In the genomic region with DNA sequence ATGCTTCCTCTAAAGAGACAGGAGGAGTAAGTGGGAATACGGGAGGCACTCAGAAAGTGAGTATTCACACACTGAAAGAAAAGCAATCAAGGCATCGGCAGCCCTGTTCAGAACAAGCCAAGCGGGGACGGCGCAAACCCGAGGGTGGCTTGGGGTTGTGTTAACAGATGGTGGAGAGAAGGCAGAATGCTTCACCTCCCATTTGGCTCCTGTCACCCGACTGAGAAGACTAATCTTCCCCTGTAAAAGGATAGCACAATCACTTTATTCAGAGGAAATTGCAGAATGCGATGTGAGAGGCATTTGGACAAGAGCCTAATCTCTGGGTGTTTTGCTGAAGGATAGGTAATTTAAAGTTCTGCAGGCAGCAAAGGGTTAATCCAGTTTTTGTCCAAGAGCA, we compare ENCODE assay signal across 14 cellular contexts.
A peak's percentile ranks its signal among the peaks of the same experiment; 100 is the strongest.
DNase-seq lines count a peak whose midpoint lies in the region; ATAC-seq lines count a peak whose summit lies in the region.
"Had no signal": no experiment of that assay in that cellular context is flagged by ENCODE, and none has a peak within 500 bp of the region (broad histone marks: within the 10 kb centered on the region; RNA-seq: fewer than 3 reads in every experiment).

No MANE protein-coding gene starts in this region.

- peak; percentile 3 for DNase-seq in NCI-H2227 (lab: John Stamatoyannopoulos, UW; ENCODE audit: unreplicated experiment)
- no peak for DNase-seq in NCI-H2227 treated with DMSO at 0.1 percent for 48 hours (lab: John Stamatoyannopoulos, UW)
- peak; percentile 48 for DNase-seq in NCI-H524 treated with DMSO at 0.1 percent for 48 hours (lab: John Stamatoyannopoulos, UW)
- DNase-seq in cerebellum (ENCODE audit: low spot score): peak; percentile 82
- DNase-seq in activated CD8-positive, alpha-beta memory T cell treated with anti-CD3 and anti-CD28 coated beads, Interleukin-2, amount 10 ng/mL, durations not matched to agents 7 days and 5 days: no peak
- no peak for DNase-seq in NCI-H1930 (lab: John Stamatoyannopoulos, UW)
- no peak for DNase-seq in stimulated activated CD4-positive, alpha-beta T cell treated with anti-CD3 and anti-CD28 coated beads, Interleukin-4, amount 100 ng/mL, for 1 hour
- DNase-seq: CD4-positive, alpha-beta memory T cell; KG1; NCI-H1105 treated with DMSO at 0.1 percent for 48 hours; NCI-H187 treated with DMSO at 0.1 percent for 48 hours; NCI-H526 treated with DMSO at 0.1 percent for 48 hours; NK-92 treated with Interleukin-12 subunit alpha and Interleukin-12 subunit beta, amount 100 ng/mL, for 24 hours; Peyer's patch had no signal

- no peaks in the 10 kb centered on the region for H3K4me1 Mint-ChIP-seq in activated CD8-positive, alpha-beta memory T cell treated with anti-CD3 and anti-CD28 coated beads, Interleukin-2, amount 10 ng/mL, durations not matched to agents 7 days and 5 days
- H3K4me1 Mint-ChIP-seq: CD4-positive, alpha-beta memory T cell had no signal

- no peak overlapping the region for H3K4me3 Mint-ChIP-seq in activated CD8-positive, alpha-beta memory T cell treated with anti-CD3 and anti-CD28 coated beads, Interleukin-2, amount 10 ng/mL, durations not matched to agents 7 days and 5 days
- H3K4me3 Mint-ChIP-seq: CD4-positive, alpha-beta memory T cell had no signal

- ATAC-seq in activated CD8-positive, alpha-beta memory T cell treated with anti-CD3 and anti-CD28 coated beads, Interleukin-2, amount 10 ng/mL, durations not matched to agents 7 days and 5 days: no peak

- H3K9me3 Mint-ChIP-seq in activated CD8-positive, alpha-beta memory T cell treated with anti-CD3 and anti-CD28 coated beads, Interleukin-2, amount 10 ng/mL, durations not matched to agents 7 days and 5 days (ENCODE audit: low read depth): peaks cover 6% of the 10 kb centered on the region

- CTCF ChIA-PET in activated CD8-positive, alpha-beta memory T cell treated with anti-CD3 and anti-CD28 coated beads, Interleukin-2, amount 10 ng/mL, durations not matched to agents 7 days and 5 days (lab: Charles Lee): no interaction called here

- no peak overlapping the region for H3K27ac Mint-ChIP-seq in activated CD8-positive, alpha-beta memory T cell treated with anti-CD3 and anti-CD28 coated beads, Interleukin-2, amount 10 ng/mL, durations not matched to agents 7 days and 5 days
- H3K27ac Mint-ChIP-seq: CD4-positive, alpha-beta memory T cell had no signal

- no peaks in the 10 kb centered on the region for H3K36me3 Mint-ChIP-seq in activated CD8-positive, alpha-beta memory T cell treated with anti-CD3 and anti-CD28 coated beads, Interleukin-2, amount 10 ng/mL, durations not matched to agents 7 days and 5 days
- H3K36me3 Mint-ChIP-seq: CD4-positive, alpha-beta memory T cell had no signal

- peaks cover 12% of the 10 kb centered on the region for H3K27me3 Mint-ChIP-seq in activated CD8-positive, alpha-beta memory T cell treated with anti-CD3 and anti-CD28 coated beads, Interleukin-2, amount 10 ng/mL, durations not matched to agents 7 days and 5 days

Comparison
In these comparisons a context has a peak if more than half of its experiments do, and no peak if none do; other contexts are left out.
1. DNase-seq: peak in NCI-H2227 (single experiment), NCI-H524 treated with DMSO at 0.1 percent for 48 hours (single experiment) and cerebellum (single experiment); none in NCI-H2227 treated with DMSO at 0.1 percent for 48 hours (single experiment), activated CD8-positive, alpha-beta memory T cell treated with anti-CD3 and anti-CD28 coated beads, Interleukin-2, amount 10 ng/mL, durations not matched to agents 7 days and 5 days (single experiment), NCI-H1930 (0 of 2) and stimulated activated CD4-positive, alpha-beta T cell treated with anti-CD3 and anti-CD28 coated beads, Interleukin-4, amount 100 ng/mL, for 1 hour (single experiment).